Comparison of ENCODE assay signal across 8 cellular contexts in genomic region chr16:69179255-69180010, GRCh38.
DNase-seq lines count a peak whose midpoint lies in the region; ATAC-seq lines count a peak whose summit lies in the region.

No MANE protein-coding gene starts in this region.

- no peaks in the 10 kb centered on the region for H3K36me3 ChIP-seq in muscle layer of colon (ENCODE audit: insufficient read depth, low read length)

- peaks cover 24% of the 10 kb centered on the region for H3K4me1 ChIP-seq in muscle layer of colon (ENCODE audit: insufficient read depth, low read length)

- no peak for ATAC-seq in GM21515 (IDR thresholded peaks at IDR 0.05; ENCODE audit: unreplicated experiment)

- H3K4me3 ChIP-seq in muscle layer of colon (ENCODE audit: low read depth in 1 of 2, low read length in 2 of 2): no peak overlapping the region

- no peaks in the 10 kb centered on the region for H3K9me3 ChIP-seq in muscle layer of colon (ENCODE audit: low read length)

- peak overlapping the region; percentile 76 for H3K27ac ChIP-seq in muscle layer of colon (ENCODE audit: low read depth, low read length)

- DNase-seq in AG20443 (ENCODE audit: low spot score) (peak; percentile 67), NCI-H2029 treated with DMSO at 0.1 percent for 48 hours (lab: John Stamatoyannopoulos, UW) (peak; percentile 61), dedifferentiated amniotic fluid mesenchymal stem cell (ENCODE audit: extremely low spot score) (peak; percentile 81), UCSD-AML1 (lab: John Stamatoyannopoulos, UW; ENCODE audit: unreplicated experiment) (no peak), hippocampal formation (lab: John Stamatoyannopoulos, UW) (no peak), SIG-M5 treated with dmso at 0.1 percent for 504 hours (lab: John Stamatoyannopoulos, UW; ENCODE audit: unreplicated experiment) (no peak)

- H3K27me3 ChIP-seq in muscle layer of colon (ENCODE audit: control insufficient read depth in 1 of 2, insufficient read depth in 2 of 2, low read length in 2 of 2): no peaks in the 10 kb centered on the region

- no peak overlapping the region for H3K9ac ChIP-seq in muscle layer of colon (ENCODE audit: low read length)

Comparison
In these comparisons a context has a peak if more than half of its experiments do, and no peak if none do; other contexts are left out.
1. DNase-seq: peak in AG20443 (single experiment), NCI-H2029 treated with DMSO at 0.1 percent for 48 hours (single experiment) and dedifferentiated amniotic fluid mesenchymal stem cell (single experiment); none in UCSD-AML1 (single experiment), hippocampal formation (0 of 2) and SIG-M5 treated with dmso at 0.1 percent for 504 hours (single experiment).